ENCODE assay signal across 18 cellular contexts in genomic region chr17:55729484-55729883, GRCh38. TPM values are rescaled to one million over a fixed set of nuclear protein-coding genes. Genes with fewer than 3 reads are reported as not detected.
A peak's percentile ranks its signal among the peaks of the same experiment; 100 is the strongest.
DNase-seq lines count a peak whose midpoint lies in the region; ATAC-seq, FAIRE-seq and TF ChIP-seq lines count a peak whose summit lies in the region.
"Had no signal": no experiment of that assay in that cellular context is flagged by ENCODE, and none has a peak within 500 bp of the region (broad histone marks: within the 10 kb centered on the region; RNA-seq: fewer than 3 reads in every experiment).

No MANE protein-coding gene starts in this region.

- peaks cover 5% of the 10 kb centered on the region for H3K36me3 Mint-ChIP-seq in MCF 10A (ENCODE audit: insufficient read depth, unreplicated experiment)
- H3K36me3 Mint-ChIP-seq: CD4-positive, CD25-positive, alpha-beta regulatory T cell had no signal

- peaks cover 84% of the 10 kb centered on the region for H3K4me1 Mint-ChIP-seq in MCF 10A (ENCODE audit: insufficient read depth, unreplicated experiment)

- intact Hi-C loops in MCF 10A (cut with micrococcal nuclease) (no loop called here), breast epithelium (cut with DNase I; ENCODE audit: low total_unique reads) (no loop called here), K562 (cut with micrococcal nuclease) (no loop called here), sigmoid colon (cut with DNase I) (loop anchor here (10.0 kb wide), 2 partner anchors 315 to 375 kb away; no protein-coding TSS in a partner anchor)

- no peak for FAIRE-seq in A549 (lab: Jason Lieb, UNC)
- FAIRE-seq in K562 (lab: Jason Lieb, UNC), result no peak
- FAIRE-seq: GM12878, GM18507, HTR-8/SVneo had no signal

- no peak overlapping the region for H2BK120ac ChIP-seq in mesenchymal stem cell (ENCODE audit: low read depth, low read length)

- H3K27me3 ChIP-seq in breast epithelium (no peaks in the 10 kb centered on the region), K562 (ENCODE audit: control insufficient read depth in 2 of 2, insufficient read depth in 2 of 2, low read length in 2 of 2) (no peaks in the 10 kb centered on the region), sigmoid colon (no peaks in the 10 kb centered on the region), mesenchymal stem cell (ENCODE audit: control insufficient read depth in 1 of 2, insufficient read depth in 1 of 2, low read length in 2 of 2) (peaks cover 0 to 26% of the 10 kb centered on the region in 2 experiments)
- H3K27me3 ChIP-seq: BLaER1 treated with 17β-estradiol and CSF1 and Interleukin-3, amounts not matched to agents 10 nM and 100 nM had no signal

- H3K9me3 ChIP-seq in breast epithelium (no peaks in the 10 kb centered on the region), A549 (no peaks in the 10 kb centered on the region), K562 (replicated peaks; ENCODE audit: control insufficient read depth, insufficient read depth, low read depth, low read length) (no peaks in the 10 kb centered on the region), sigmoid colon (no peaks in the 10 kb centered on the region), mesenchymal stem cell (ENCODE audit: control insufficient read depth, low read length) (no peaks in the 10 kb centered on the region)
- H3K9me3 ChIP-seq: BLaER1 treated with 17β-estradiol and CSF1 and Interleukin-3, amounts not matched to agents 10 nM and 100 nM had no signal

- TF ChIP-seq POLR2A in breast epithelium (IDR thresholded peaks at IDR 0.05) (no peak), A549 (IDR thresholded peaks at IDR 0.05; ENCODE audit: low read length) (no peak), K562 (conservative IDR thresholded peaks at IDR 0.05) (no peak), sigmoid colon (IDR thresholded peaks at IDR 0.05) (no peak)

- in situ Hi-C loops in K562 (cut with MboI), result no loop called here

- H3K9ac ChIP-seq in K562 (ENCODE audit: insufficient read depth in 1 of 2, low read depth in 2 of 2, low read length in 2 of 2) (no peak overlapping the region), mesenchymal stem cell (ENCODE audit: low read length) (no peak overlapping the region)
- H3K9ac ChIP-seq: BLaER1 treated with 17β-estradiol and CSF1 and Interleukin-3, amounts not matched to agents 10 nM and 100 nM had no signal

- no peaks in the 10 kb centered on the region for H4K20me1 ChIP-seq in K562 (replicated peaks; ENCODE audit: control insufficient read depth, insufficient read depth, low read length)
- H4K20me1 ChIP-seq: BLaER1 treated with 17β-estradiol and CSF1 and Interleukin-3, amounts not matched to agents 10 nM and 100 nM had no signal

- no peak overlapping the region for H2BK15ac ChIP-seq in mesenchymal stem cell (ENCODE audit: low read depth, poor library complexity, severe bottlenecking)

- peak overlapping the region; percentile 93 for H3K27ac Mint-ChIP-seq in MCF 10A (ENCODE audit: low read depth, unreplicated experiment)
- H3K27ac Mint-ChIP-seq: CD4-positive, CD25-positive, alpha-beta regulatory T cell; HFFc6 had no signal

- H3K4me1 ChIP-seq in breast epithelium, result peaks cover 3 to 4% of the 10 kb centered on the region in 2 donors
- H3K4me1 ChIP-seq in A549, result peaks cover 8% of the 10 kb centered on the region
- H3K4me1 ChIP-seq in K562 (replicated peaks in 1 of 2; ENCODE audit: control insufficient read depth in 2 of 2, insufficient read depth in 2 of 2, low read length in 2 of 2), result peaks cover 4 to 40% of the 10 kb centered on the region in 2 experiments; a peak in 4 of 5 replicates
- H3K4me1 ChIP-seq in sigmoid colon, result peaks cover 0 to 95% (median 84%) of the 10 kb centered on the region in 4 donors
- peaks cover 2% of the 10 kb centered on the region for H3K4me1 ChIP-seq in mesenchymal stem cell (ENCODE audit: control insufficient read depth, insufficient read depth, low read depth, low read length)

- TF ChIP-seq EP300 in A549 (IDR thresholded peaks at IDR 0.05) (no peak), K562 (IDR thresholded peaks at IDR 0.05; ENCODE audit: low read length) (no peak), sigmoid colon (IDR thresholded peaks at IDR 0.05) (no peak)

- ATAC-seq in A549 (no peak), K562 (no peak)
- ATAC-seq: GM12878 had no signal

- H3K27me3 Mint-ChIP-seq in MCF 10A (ENCODE audit: insufficient read depth, unreplicated experiment), result no peaks in the 10 kb centered on the region

- peaks cover 3% of the 10 kb centered on the region for H3K9me1 ChIP-seq in K562 (ENCODE audit: control insufficient read depth, insufficient read depth, low read length)

- no peak overlapping the region for H4K8ac ChIP-seq in mesenchymal stem cell (ENCODE audit: low read length)

- H2BK5ac ChIP-seq in mesenchymal stem cell (ENCODE audit: low read depth, low read length, poor library complexity, severe bottlenecking), result no peak overlapping the region

- H3K79me1 ChIP-seq in mesenchymal stem cell (replicated peaks; ENCODE audit: low read length, poor library complexity, severe bottlenecking), result no peaks in the 10 kb centered on the region

- TF ChIP-seq RAD21 in A549 (conservative IDR thresholded peaks at IDR 0.05 in 1 of 2, IDR thresholded peaks at IDR 0.05 in 1 of 2), result no peak
- TF ChIP-seq RAD21 in K562 (CRISPR knock-in tag; conservative IDR thresholded peaks at IDR 0.05 in 1 of 2, IDR thresholded peaks at IDR 0.05 in 1 of 2), result no peak

- POLR2A ChIA-PET in MCF 10A (lab: Yijun Ruan, JAX), result no interaction called here
- POLR2A ChIA-PET in A549 (lab: Yijun Ruan, JAX), result no interaction called here
- POLR2A ChIA-PET in K562 (lab: Yijun Ruan, JAX), result interaction anchor here (0.6 kb wide), 1 partner anchor 399 kb away, joined by 3 read pairs; no protein-coding TSS in a partner anchor

- no peaks in the 10 kb centered on the region for H3K9me3 Mint-ChIP-seq in MCF 10A (ENCODE audit: unreplicated experiment)
- H3K9me3 Mint-ChIP-seq: CD4-positive, CD25-positive, alpha-beta regulatory T cell; HFFc6 had no signal

- H2AK5ac ChIP-seq in mesenchymal stem cell (ENCODE audit: low read length, severe bottlenecking), result no peak overlapping the region

- no peak overlapping the region for H3K27ac ChIP-seq in breast epithelium
- H3K27ac ChIP-seq in A549, result no peak overlapping the region
- no peak overlapping the region for H3K27ac ChIP-seq in K562 (ENCODE audit: extremely low read depth, low read depth, low read length)
- peak overlapping the region in 3 of 4 donors; percentile 80 to 85 (median 82) for H3K27ac ChIP-seq in sigmoid colon
- H3K27ac ChIP-seq in mesenchymal stem cell (ENCODE audit: low read length, poor library complexity, severe bottlenecking), result no peak overlapping the region
- H3K27ac ChIP-seq: 22Rv1; BLaER1 treated with 17β-estradiol and CSF1 and Interleukin-3, amounts not matched to agents 10 nM and 100 nM had no signal

- TF ChIP-seq CTCF in MCF 10A (IDR thresholded peaks at IDR 0.05; ENCODE audit: unreplicated experiment) (no peak), breast epithelium (IDR thresholded peaks at IDR 0.05) (no peak), A549 (IDR thresholded peaks at IDR 0.05) (no peak), K562 (IDR thresholded peaks at IDR 0.05 in 2 of 3, conservative IDR thresholded peaks at IDR 0.05 in 1 of 3; ENCODE audit: insufficient read depth in 2 of 3, low read depth in 1 of 3, low read length in 3 of 3) (no peak), sigmoid colon (IDR thresholded peaks at IDR 0.05) (no peak)

- H3K18ac ChIP-seq in mesenchymal stem cell (ENCODE audit: low read depth in 1 of 2, low read length in 2 of 2), result no peak overlapping the region

- H3K4me2 ChIP-seq in A549 (no peak overlapping the region), K562 (ENCODE audit: insufficient read depth, low read length) (no peak overlapping the region), mesenchymal stem cell (ENCODE audit: low read length, poor library complexity, severe bottlenecking) (no peak overlapping the region)

- no peak overlapping the region for H3K23ac ChIP-seq in mesenchymal stem cell (ENCODE audit: low read length in 2 of 2)

- BruUV-seq in MCF 10A (replicated peaks; lab: Mats Ljungman, UMichigan) (no TSS peak), K562 (replicated peaks; lab: Mats Ljungman, UMichigan) (no TSS peak)

- no peak overlapping the region for H4K91ac ChIP-seq in mesenchymal stem cell (ENCODE audit: low read length)

- DNase-seq in MCF 10A (ENCODE audit: unreplicated experiment), result no peak
- DNase-seq in breast epithelium (ENCODE audit: low spot score in 2 of 2), result no peak
- DNase-seq in A549 (ENCODE audit: low read depth in 1 of 2, low spot score in 1 of 2), result no peak
- DNase-seq in K562 (ENCODE audit: extremely low read depth in 1 of 4, low spot score in 3 of 4), result no peak
- DNase-seq in sigmoid colon, result no peak
- DNase-seq in mesenchymal stem cell, result no peak
- DNase-seq in NCI-H2227 (lab: John Stamatoyannopoulos, UW; ENCODE audit: unreplicated experiment), result no peak
- no peak for DNase-seq in NCI-H1436 (lab: John Stamatoyannopoulos, UW)
- DNase-seq: ACHN; CD4-positive, CD25-positive, alpha-beta regulatory T cell; DMS 273 treated with DMSO at 0.1 percent for 48 hours; HCEC 1CT; HFFc6 had no signal

- H3K36me3 ChIP-seq in breast epithelium (no peaks in the 10 kb centered on the region), K562 (ENCODE audit: control insufficient read depth, insufficient read depth, low read length) (no peaks in the 10 kb centered on the region), sigmoid colon (no peaks in the 10 kb centered on the region), mesenchymal stem cell (ENCODE audit: control insufficient read depth in 1 of 2, insufficient read depth in 2 of 2, low read depth in 1 of 2, low read length in 2 of 2) (no peaks in the 10 kb centered on the region)
- H3K36me3 ChIP-seq: BLaER1 treated with 17β-estradiol and CSF1 and Interleukin-3, amounts not matched to agents 10 nM and 100 nM had no signal

- no peaks in the 10 kb centered on the region for H3K79me2 ChIP-seq in K562 (ENCODE audit: control insufficient read depth, insufficient read depth, low read length)

- H3K4me3 ChIP-seq in breast epithelium (no peak overlapping the region), A549 (no peak overlapping the region), K562 (no peak overlapping the region), sigmoid colon (no peak overlapping the region), mesenchymal stem cell (ENCODE audit: insufficient read depth in 1 of 2, low read depth in 1 of 2, low read length in 2 of 2) (no peak overlapping the region)
- H3K4me3 ChIP-seq: BLaER1 treated with 17β-estradiol and CSF1 and Interleukin-3, amounts not matched to agents 10 nM and 100 nM; GM12878 had no signal

- no peak overlapping the region for H3K4me3 Mint-ChIP-seq in MCF 10A (ENCODE audit: unreplicated experiment)
- H3K4me3 Mint-ChIP-seq: CD4-positive, CD25-positive, alpha-beta regulatory T cell had no signal

- peak overlapping the region in 1 of 2 experiments; percentile 49 for H2BK12ac ChIP-seq in mesenchymal stem cell (ENCODE audit: low read length in 2 of 2)

- 2% methylated on average over 1 of the region's 1 CpG for WGBS in A549 (ENCODE audit: missing lambda C conversion rate)
- 16% methylated on average over 1 of the region's 1 CpG for WGBS in K562 (ENCODE audit: insufficient coverage, low coverage, missing lambda C conversion rate)
- WGBS in sigmoid colon, 2 donors, result 74 to 87% methylated on average over 1 of the region's 1 CpG
- no CpG with 5 or more reads among the region's 1 CpG for WGBS in mesenchymal stem cell

- no peak overlapping the region for H3K14ac ChIP-seq in mesenchymal stem cell (ENCODE audit: low read length in 2 of 2)

- CTCF ChIA-PET in MCF 10A (lab: Yijun Ruan, JAX) (interaction anchor here (1.4 to 1.7 kb wide), 2 partner anchors 11 to 13 kb away, joined by 3 to 9 read pairs; no protein-coding TSS in a partner anchor), A549 (lab: Yijun Ruan, JAX) (interaction anchor here (1.1 to 20.4 kb wide), 3 partner anchors 12 to 200 kb away, joined by 3 to 359 read pairs (median 21); no protein-coding TSS in a partner anchor), K562 (lab: Yijun Ruan, JAX; ENCODE audit: low intra/inter-chr PET ratio) (no interaction called here)

- no peak overlapping the region for H2AFZ ChIP-seq in K562 (ENCODE audit: low read depth, low read length)
- H2AFZ ChIP-seq in mesenchymal stem cell (ENCODE audit: low read depth, low read length), result no peak overlapping the region

- H3K4ac ChIP-seq in mesenchymal stem cell (ENCODE audit: low read depth in 1 of 2, low read length in 2 of 2), result peak overlapping the region in 1 of 2 experiments; percentile 26

RNA-seq across cellular contexts. Expression of gene TMEM100, which starts 6.8 kb away (rescaled TPM):
- total RNA-seq in MCF 10A (2022) (1.1 and 1.7 TPM in 2 replicates), breast epithelium (10 to 100 TPM in 2 of 3 donors, 1 to 10 TPM in 1; 6.7 to 27.2 (median 20.3) TPM), K562 (2014; rRNA removed) (0.08 and 0.50 TPM in 2 replicates), K562 (2014; rRNA removed; fragmentation: Illumina TruSeq; extraction: Trizol) (0.16 and 0.22 TPM in 2 replicates), K562 (2015; rRNA removed; fragmentation: Illumina TruSeq; extraction: Trizol) (0.23 and 0.29 TPM in 2 replicates), K562 (2021) (0.20 and 0.34 TPM in 2 replicates), sigmoid colon (10 to 100 TPM in 3 of 4 donors, 1 to 10 TPM in 1; 9.0 to 25.0 (median 15.3) TPM)
- polyA plus RNA-seq in A549 (2011; rRNA removed) (0.07 TPM in 1 of 2 replicates, not detected in the other), A549 (2017; fragmentation: RNase III; extraction: RNeasy Plus Mini Kit Qiagen cat#74134 plus additional on column Dnase treatment) (not detected in 3 replicates), K562 (2011; rRNA removed) (0.14 TPM in 1 of 2 replicates, not detected in the other), K562 (2014; fragmentation: Illumina TruSeq; extraction: Trizol) (0.19 and 0.42 TPM in 2 replicates), K562 (2014; fragmentation: Nextera tagmentation; extraction: Ambion mirVana) (under 1 TPM; 0.13 to 0.18 TPM), K562 (2014; rRNA removed) (0.12 TPM in 1 of 2 replicates, not detected in the other), sigmoid colon (1 to 10 TPM; 2.5 to 7.1 (median 5.4) TPM)
- polyA plus RNA-seq in A549 (2012; cell fraction: cytosol; rRNA removed), result not detected in 2 replicates
- polyA plus RNA-seq in A549 (2012; cell fraction: nucleus; rRNA removed), result not detected in 2 replicates
- polyA minus RNA-seq in A549 (2011; rRNA and poly(A)+ RNA removed), result not detected in 2 replicates
- not detected in 2 replicates for total RNA-seq in K562 (2011; cell fraction: chromatin; rRNA removed; ENCODE audit: low replicate concordance)
- total RNA-seq in K562 (2011; cell fraction: nucleolus; rRNA removed), result not detected in 2 replicates
- total RNA-seq in K562 (2011; cell fraction: nucleoplasm; rRNA removed), result 1.0 and 1.6 TPM in 2 replicates
- not detected in 2 replicates for polyA plus RNA-seq in K562 (2011; cell fraction: cytosol; rRNA removed)
- 0.25 TPM in 1 of 2 replicates, not detected in the other for polyA plus RNA-seq in K562 (2011; cell fraction: nucleus; rRNA removed)
- 0.40 and 0.76 TPM in 2 replicates for polyA plus RNA-seq in K562 (2012)
- 0.09 TPM in 1 of 2 replicates, not detected in the other for polyA minus RNA-seq in K562 (2011; rRNA and poly(A)+ RNA removed)
- not detected in 2 replicates for polyA minus RNA-seq in K562 (2011; cell fraction: cytosol; rRNA and poly(A)+ RNA removed)
- polyA minus RNA-seq in K562 (2011; cell fraction: nucleus; rRNA and poly(A)+ RNA removed), result 0.56 TPM in 1 of 2 replicates, not detected in the other
- polyA plus RNA-seq in mesenchymal stem cell (2013, experiment 1 of 2), result 151 TPM
- polyA plus RNA-seq in mesenchymal stem cell (2013, experiment 2 of 2), result 182 TPM
- total RNA-seq: CD4-positive, CD25-positive, alpha-beta regulatory T cell; GM12878 had no signal
- polyA plus RNA-seq: CD4-positive, CD25-positive, alpha-beta regulatory T cell; GM12878 had no signal

RNA-seq across cellular contexts. Expression of gene PCTP, which starts 21.4 kb away (rescaled TPM):
- total RNA-seq in MCF 10A (2022) (10.2 and 11.9 TPM in 2 replicates), breast epithelium (10 to 100 TPM; 19.3 to 29.4 (median 25.0) TPM), K562 (2014; rRNA removed) (39.8 and 41.2 TPM in 2 replicates), K562 (2014; rRNA removed; fragmentation: Illumina TruSeq; extraction: Trizol) (42.7 and 43.3 TPM in 2 replicates), K562 (2015; rRNA removed; fragmentation: Illumina TruSeq; extraction: Trizol) (48.6 and 48.8 TPM in 2 replicates), K562 (2021) (33.1 and 33.8 TPM in 2 replicates), sigmoid colon (10 to 100 TPM; 20.8 to 25.0 (median 23.9) TPM)
- polyA plus RNA-seq in A549 (2011; rRNA removed) (28.0 and 31.5 TPM in 2 replicates), A549 (2017; fragmentation: RNase III; extraction: RNeasy Plus Mini Kit Qiagen cat#74134 plus additional on column Dnase treatment) (16.6 to 17.5 TPM (median 17.1 TPM) in 3 replicates), K562 (2011; rRNA removed) (53.4 and 62.3 TPM in 2 replicates), K562 (2014; fragmentation: Illumina TruSeq; extraction: Trizol) (55.5 and 62.2 TPM in 2 replicates), K562 (2014; fragmentation: Nextera tagmentation; extraction: Ambion mirVana) (10 to 100 TPM; 10.9 to 12.4 TPM), K562 (2014; rRNA removed) (37.4 and 47.1 TPM in 2 replicates), sigmoid colon (10 to 100 TPM; 28.9 to 64.7 (median 45.0) TPM)
- polyA plus RNA-seq in A549 (2012; cell fraction: cytosol; rRNA removed), result 18.1 and 18.3 TPM in 2 replicates
- 6.1 and 11.4 TPM in 2 replicates for polyA plus RNA-seq in A549 (2012; cell fraction: nucleus; rRNA removed)
- 15.6 and 20.7 TPM in 2 replicates for polyA minus RNA-seq in A549 (2011; rRNA and poly(A)+ RNA removed)
- total RNA-seq in K562 (2011; cell fraction: chromatin; rRNA removed; ENCODE audit: low replicate concordance), result 19.4 and 28.2 TPM in 2 replicates
- total RNA-seq in K562 (2011; cell fraction: nucleolus; rRNA removed), result 14.7 and 19.2 TPM in 2 replicates
- 24.1 and 28.7 TPM in 2 replicates for total RNA-seq in K562 (2011; cell fraction: nucleoplasm; rRNA removed)
- polyA plus RNA-seq in K562 (2011; cell fraction: cytosol; rRNA removed), result 30.1 and 56.9 TPM in 2 replicates
- 18.4 and 28.6 TPM in 2 replicates for polyA plus RNA-seq in K562 (2011; cell fraction: nucleus; rRNA removed)
- 44.4 and 45.6 TPM in 2 replicates for polyA plus RNA-seq in K562 (2012)
- 53.5 and 54.3 TPM in 2 replicates for polyA minus RNA-seq in K562 (2011; rRNA and poly(A)+ RNA removed)
- polyA minus RNA-seq in K562 (2011; cell fraction: cytosol; rRNA and poly(A)+ RNA removed), result 14.6 and 16.9 TPM in 2 replicates
- polyA minus RNA-seq in K562 (2011; cell fraction: nucleus; rRNA and poly(A)+ RNA removed), result 15.3 and 29.4 TPM in 2 replicates
- 37.2 TPM for polyA plus RNA-seq in mesenchymal stem cell (2013, experiment 1 of 2)
- polyA plus RNA-seq in mesenchymal stem cell (2013, experiment 2 of 2), result 37.5 TPM

Comparison
In these comparisons a context has a peak if more than half of its experiments do, and no peak if none do; other contexts are left out.
1. H3K27ac ChIP-seq: peak in sigmoid colon (3 of 4); none in breast epithelium (0 of 2), A549 (0 of 2), K562 (single experiment) and mesenchymal stem cell (single experiment).